Comparison of ENCODE assay signal across 18 cellular contexts in genomic region chrX:106902684-106903083, GRCh38. TPM values are rescaled to one million over a fixed set of nuclear protein-coding genes. Genes with fewer than 3 reads are reported as not detected.
A peak's percentile ranks its signal among the peaks of the same experiment; 100 is the strongest.
DNase-seq lines count a peak whose midpoint lies in the region; ATAC-seq lines count a peak whose summit lies in the region.
"Had no signal": no experiment of that assay in that cellular context is flagged by ENCODE, and none has a peak within 500 bp of the region (broad histone marks: within the 10 kb centered on the region; RNA-seq: fewer than 3 reads in every experiment).

No MANE protein-coding gene starts in this region.

- H2AK5ac ChIP-seq in neuronal stem cell (ENCODE audit: low read depth, low read length), result no peak overlapping the region

- H2AFZ ChIP-seq in neuronal stem cell (ENCODE audit: low read length), result no peak overlapping the region

- H3K9me3 ChIP-seq in neuronal stem cell (replicated peaks in 1 of 2; ENCODE audit: control insufficient read depth in 2 of 2, insufficient read depth in 1 of 2, low read depth in 1 of 2, low read length in 2 of 2) (no peaks in the 10 kb centered on the region), subcutaneous abdominal adipose tissue (ENCODE audit: control insufficient read depth in 5 of 5, low read length in 5 of 5) (no peaks in the 10 kb centered on the region)
- H3K9me3 ChIP-seq: BE2C, HAP-1 had no signal

- DNase-seq in NCI-H82 (lab: John Stamatoyannopoulos, UW), result peak; percentile 68
- DNase-seq in left lobe of liver (ENCODE audit: low spot score), result peak; percentile 57
- DNase-seq in neuronal stem cell (ENCODE audit: low spot score), result no peak
- DNase-seq in stimulated activated CD4-positive, alpha-beta T cell treated with anti-CD3 and anti-CD28 coated beads, Interleukin-4, amount 100 ng/mL, for 1 hour, result no peak
- DNase-seq in NCI-H1436 (lab: John Stamatoyannopoulos, UW), result no peak
- no peak for DNase-seq in G401 (ENCODE audit: low spot score)
- DNase-seq: BE2C; CD4-positive, alpha-beta memory T cell; DMS153; DMS79 treated with DMSO at 0.1 percent for 48 hours; EL; GDM1 had no signal

- H3K4ac ChIP-seq in neuronal stem cell (ENCODE audit: low read length), result no peak overlapping the region

- WGBS in neuronal stem cell (ENCODE audit: extremely low coverage in 2 of 2, insufficient read length in 2 of 2, insufficient replicate concordance in 1 of 2), 2 donors, result no CpG with 5 or more reads among the region's 2 CpGs

- H3K9ac ChIP-seq in neuronal stem cell (ENCODE audit: low read depth, low read length, poor library complexity) (no peak overlapping the region), subcutaneous abdominal adipose tissue (ENCODE audit: low read length in 5 of 5) (no peak overlapping the region)

- H3K4me1 ChIP-seq in neuronal stem cell (ENCODE audit: control insufficient read depth in 2 of 2, insufficient read depth in 1 of 2, low read depth in 1 of 2, low read length in 2 of 2) (peaks cover 0 to 10% of the 10 kb centered on the region in 2 donors), subcutaneous abdominal adipose tissue (ENCODE audit: control insufficient read depth in 5 of 5, insufficient read depth in 5 of 5, low read length in 5 of 5) (peaks cover 0 to 40% (median 23%) of the 10 kb centered on the region in 5 donors)
- H3K4me1 ChIP-seq: BE2C, HAP-1 had no signal

- H3K36me3 ChIP-seq in neuronal stem cell (replicated peaks in 1 of 2; ENCODE audit: control insufficient read depth in 2 of 2, insufficient read depth in 2 of 2, low read length in 2 of 2) (no peaks in the 10 kb centered on the region), subcutaneous abdominal adipose tissue (ENCODE audit: control insufficient read depth in 5 of 5, insufficient read depth in 5 of 5, low read length in 5 of 5) (no peaks in the 10 kb centered on the region)
- H3K36me3 ChIP-seq: BE2C, HAP-1 had no signal

- ATAC-seq in left lobe of liver, result peak; percentile 29

- no peak overlapping the region for H2BK5ac ChIP-seq in neuronal stem cell (ENCODE audit: low read length)

- no peak overlapping the region for H3K4me2 ChIP-seq in neuronal stem cell (ENCODE audit: insufficient read depth, low read length, poor library complexity, severe bottlenecking)

- peak overlapping the region; percentile 70 for H3K27ac ChIP-seq in neuronal stem cell (replicated peaks; ENCODE audit: low read length)
- peak overlapping the region; percentile 91 for H3K27ac ChIP-seq in subcutaneous abdominal adipose tissue (ENCODE audit: low read depth, low read length)
- H3K27ac ChIP-seq: C4-2B had no signal

- no peak overlapping the region for H2BK120ac ChIP-seq in neuronal stem cell (ENCODE audit: low read depth, low read length)

- no peak overlapping the region for H4K91ac ChIP-seq in neuronal stem cell (ENCODE audit: low read depth, low read length, poor library complexity)

- H4K8ac ChIP-seq in neuronal stem cell (ENCODE audit: low read depth, low read length), result no peak overlapping the region

- no peak overlapping the region for H2BK12ac ChIP-seq in neuronal stem cell (ENCODE audit: low read length)

- in situ Hi-C loops in G401 (cut with HindIII; ENCODE audit: low sequenced_read_pairs), result no loop called here

- H3K14ac ChIP-seq in neuronal stem cell (ENCODE audit: low read length), result no peak overlapping the region

- no peak overlapping the region for H3K23ac ChIP-seq in neuronal stem cell (ENCODE audit: low read depth, low read length, poor library complexity)

- no peaks in the 10 kb centered on the region for H3K79me1 ChIP-seq in neuronal stem cell (ENCODE audit: low read depth, low read length)

- no peak overlapping the region for H2BK15ac ChIP-seq in neuronal stem cell (ENCODE audit: low read length)

- no peak overlapping the region for H3K18ac ChIP-seq in neuronal stem cell (ENCODE audit: low read length)

- H3K4me3 ChIP-seq in neuronal stem cell (ENCODE audit: low read length in 2 of 2) (no peak overlapping the region), subcutaneous abdominal adipose tissue (ENCODE audit: low read depth in 1 of 5, low read length in 5 of 5) (no peak overlapping the region)
- H3K4me3 ChIP-seq: HAP-1 had no signal

- peaks cover 0 to 13% (median 0%) of the 10 kb centered on the region in 3 experiments for H3K27me3 ChIP-seq in neuronal stem cell (ENCODE audit: control insufficient read depth in 3 of 3, insufficient read depth in 3 of 3, low read depth in 1 of 3, low read length in 3 of 3)
- H3K27me3 ChIP-seq in subcutaneous abdominal adipose tissue (ENCODE audit: control insufficient read depth in 5 of 5, insufficient read depth in 4 of 5, low read length in 5 of 5), result peaks cover 0 to 12% (median 0%) of the 10 kb centered on the region in 5 donors
- H3K27me3 ChIP-seq: BE2C had no signal

RNA-seq across cellular contexts. Expression of gene RIPPLY1, which starts 0.5 kb away (rescaled TPM):
- 0.75 TPM for total RNA-seq in left lobe of liver
- not detected for polyA plus RNA-seq in neuronal stem cell (2013, experiment 1 of 2)
- polyA plus RNA-seq in neuronal stem cell (2013, experiment 2 of 2), result not detected
- not detected in 2 replicates for total RNA-seq in G401 (2014; rRNA removed; shearing (Covaris generic))
- total RNA-seq: CD4-positive, alpha-beta memory T cell; H1; HT1080 had no signal
- polyA plus RNA-seq: AG04450; CD4-positive, alpha-beta memory T cell; H1 had no signal

RNA-seq across cellular contexts. Expression of gene CLDN2, which starts 17.5 kb away (rescaled TPM):
- 6.0 TPM for total RNA-seq in left lobe of liver
- 0.35 TPM for polyA plus RNA-seq in neuronal stem cell (2013, experiment 1 of 2)
- polyA plus RNA-seq in neuronal stem cell (2013, experiment 2 of 2), result 0.35 TPM
- total RNA-seq in G401 (2014; rRNA removed; shearing (Covaris generic)), result not detected in 2 replicates
- total RNA-seq: CD4-positive, alpha-beta memory T cell; H1 had no signal

Comparison
In these comparisons a context has a peak if more than half of its experiments do, and no peak if none do; other contexts are left out.
1. DNase-seq: peak in NCI-H82 (single experiment) and left lobe of liver (single experiment); none in neuronal stem cell (single experiment), stimulated activated CD4-positive, alpha-beta T cell treated with anti-CD3 and anti-CD28 coated beads, Interleukin-4, amount 100 ng/mL, for 1 hour (single experiment), NCI-H1436 (single experiment) and G401 (single experiment).